17 cellular contexts compared by ENCODE assay signal in the genomic region with DNA sequence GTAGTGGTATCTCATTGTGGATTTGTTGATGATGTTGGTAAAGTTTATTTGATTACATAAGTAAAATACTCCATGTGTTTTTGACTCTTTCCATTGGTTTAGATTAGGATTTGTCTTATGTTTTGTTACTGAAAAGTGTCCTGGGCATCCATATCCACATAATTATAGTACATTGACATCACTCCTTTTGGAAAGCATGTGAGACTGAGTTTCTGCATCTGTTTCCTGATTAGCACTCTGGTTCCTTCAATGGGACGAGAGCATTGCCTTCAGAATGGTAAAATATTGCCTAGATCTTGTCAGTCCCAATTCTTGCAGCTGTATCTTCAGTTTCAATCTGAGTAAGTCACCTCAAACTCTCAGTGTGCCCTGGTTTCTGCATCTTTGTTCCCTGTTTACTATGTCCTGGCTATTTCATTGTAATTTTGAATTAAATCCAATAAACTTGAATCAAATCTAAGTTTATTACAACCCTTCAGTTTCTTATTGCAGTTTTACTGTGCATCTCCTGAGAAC.
A peak's percentile ranks its signal among the peaks of the same experiment; 100 is the strongest.
DNase-seq lines count a peak whose midpoint lies in the region; ATAC-seq and TF ChIP-seq lines count a peak whose summit lies in the region.
"Had no signal": no experiment of that assay in that cellular context is flagged by ENCODE, and none has a peak within 500 bp of the region (broad histone marks: within the 10 kb centered on the region; RNA-seq: fewer than 3 reads in every experiment).

No MANE protein-coding gene starts in this region.

- POLR2A ChIA-PET in naive thymus-derived CD4-positive, alpha-beta T cell (lab: Charles Lee): no interaction called here

- ATAC-seq in GM19328 (IDR thresholded peaks at IDR 0.05; ENCODE audit: unreplicated experiment) (peak; percentile 67), HG02588 (IDR thresholded peaks at IDR 0.05; ENCODE audit: unreplicated experiment) (peak; percentile 95), HG03159 (IDR thresholded peaks at IDR 0.05; ENCODE audit: unreplicated experiment) (peak; percentile 87), foreskin keratinocyte (no peak)
- ATAC-seq in naive thymus-derived CD4-positive, alpha-beta T cell: no peak
- ATAC-seq: A549, left lung had no signal

- no peaks in the 10 kb centered on the region for H3K4me1 ChIP-seq in naive thymus-derived CD4-positive, alpha-beta T cell (ENCODE audit: control insufficient read depth in 2 of 2, insufficient read depth in 2 of 2, low read length in 2 of 2)
- no peaks in the 10 kb centered on the region for H3K4me1 ChIP-seq in foreskin keratinocyte
- H3K4me1 ChIP-seq: A549, left lung had no signal

- H3K27ac Mint-ChIP-seq in type B pancreatic cell: no peak overlapping the region
- no peak overlapping the region for H3K27ac Mint-ChIP-seq in naive thymus-derived CD4-positive, alpha-beta T cell
- H3K27ac Mint-ChIP-seq: HFFc6 had no signal

- TF ChIP-seq CTCF in GM12865 (IDR thresholded peaks at IDR 0.05; ENCODE audit: insufficient read depth, low read depth, low read length, missing control alignments) (no peak), type B pancreatic cell (conservative IDR thresholded peaks at IDR 0.05) (no peak), foreskin keratinocyte (conservative IDR thresholded peaks at IDR 0.05) (no peak)

- DNase-seq in GM12865 (ENCODE audit: low read depth): peak; percentile 3
- DNase-seq in type B pancreatic cell (ENCODE audit: extremely low spot score, unreplicated experiment): no peak
- DNase-seq in naive thymus-derived CD4-positive, alpha-beta T cell: no peak
- no peak for DNase-seq in foreskin keratinocyte
- DNase-seq in activated T-cell treated with anti-CD3 and anti-CD28 coated beads, Interleukin-2, amount 50 U/mL, for 1 hour: no peak
- DNase-seq: activated naive CD4-positive, alpha-beta T cell treated with anti-CD3 and anti-CD28 coated beads, Interleukin-2, amount 50 U/mL, for 16 hours; caudate nucleus; HFFc6; left lung; NCI-H2081 treated with DMSO at 0.1 percent for 48 hours; PC-9; T-helper 1 cell had no signal

- no peaks in the 10 kb centered on the region for H3K27me3 ChIP-seq in naive thymus-derived CD4-positive, alpha-beta T cell (ENCODE audit: control insufficient read depth in 2 of 2, insufficient read depth in 2 of 2, low read length in 2 of 2)
- peaks cover 11% of the 10 kb centered on the region for H3K27me3 ChIP-seq in foreskin keratinocyte
- H3K27me3 ChIP-seq: left lung had no signal

- H3K36me3 ChIP-seq in naive thymus-derived CD4-positive, alpha-beta T cell (ENCODE audit: control insufficient read depth in 2 of 3, insufficient read depth in 3 of 3, low read length in 3 of 3): no peaks in the 10 kb centered on the region
- H3K36me3 ChIP-seq: left lung had no signal

- H3K4me3 ChIP-seq in GM12865 (ENCODE audit: low read depth, low read length): no peak overlapping the region
- no peak overlapping the region for H3K4me3 ChIP-seq in naive thymus-derived CD4-positive, alpha-beta T cell (ENCODE audit: low read length)
- H3K4me3 ChIP-seq: A549, left lung, PC-9 had no signal

- CTCF ChIA-PET in naive thymus-derived CD4-positive, alpha-beta T cell (lab: Charles Lee): no interaction called here

- H3K4me1 Mint-ChIP-seq in type B pancreatic cell (ENCODE audit: unreplicated experiment): no peaks in the 10 kb centered on the region
- H3K4me1 Mint-ChIP-seq in naive thymus-derived CD4-positive, alpha-beta T cell: no peaks in the 10 kb centered on the region

- H3K36me3 Mint-ChIP-seq in type B pancreatic cell: no peaks in the 10 kb centered on the region
- no peaks in the 10 kb centered on the region for H3K36me3 Mint-ChIP-seq in naive thymus-derived CD4-positive, alpha-beta T cell

- intact Hi-C loops in naive thymus-derived CD4-positive, alpha-beta T cell (cut with micrococcal nuclease): no loop called here

- H3K27ac ChIP-seq in naive thymus-derived CD4-positive, alpha-beta T cell (ENCODE audit: low read depth, low read length): no peak overlapping the region
- H3K27ac ChIP-seq in foreskin keratinocyte: no peak overlapping the region
- H3K27ac ChIP-seq: A549, KMS-11, left lung, PC-9 had no signal

- no peaks in the 10 kb centered on the region for H3K9me3 ChIP-seq in naive thymus-derived CD4-positive, alpha-beta T cell (ENCODE audit: control insufficient read depth in 2 of 3, low read length in 3 of 3)
- H3K9me3 ChIP-seq: A549 had no signal

- no peaks in the 10 kb centered on the region for H3K27me3 Mint-ChIP-seq in type B pancreatic cell
- H3K27me3 Mint-ChIP-seq in naive thymus-derived CD4-positive, alpha-beta T cell: peaks cover 0 to 11% (median 4%) of the 10 kb centered on the region in 5 donors

- H3K9me3 Mint-ChIP-seq in type B pancreatic cell: no peaks in the 10 kb centered on the region
- H3K9me3 Mint-ChIP-seq in naive thymus-derived CD4-positive, alpha-beta T cell: peaks cover 0 to 9% (median 3%) of the 10 kb centered on the region in 11 donors
- H3K9me3 Mint-ChIP-seq: HFFc6 had no signal

- H3K4me3 Mint-ChIP-seq in type B pancreatic cell: no peak overlapping the region
- no peak overlapping the region for H3K4me3 Mint-ChIP-seq in naive thymus-derived CD4-positive, alpha-beta T cell
- H3K4me3 Mint-ChIP-seq: HFFc6 had no signal

Comparison
In these comparisons a context has a peak if more than half of its experiments do, and no peak if none do; other contexts are left out.
1. ATAC-seq: peak in GM19328 (single experiment), HG02588 (single experiment) and HG03159 (single experiment); none in naive thymus-derived CD4-positive, alpha-beta T cell (single experiment) and foreskin keratinocyte (single experiment).